Comparison of ENCODE assay signal across 7 cellular contexts in the genomic region with DNA sequence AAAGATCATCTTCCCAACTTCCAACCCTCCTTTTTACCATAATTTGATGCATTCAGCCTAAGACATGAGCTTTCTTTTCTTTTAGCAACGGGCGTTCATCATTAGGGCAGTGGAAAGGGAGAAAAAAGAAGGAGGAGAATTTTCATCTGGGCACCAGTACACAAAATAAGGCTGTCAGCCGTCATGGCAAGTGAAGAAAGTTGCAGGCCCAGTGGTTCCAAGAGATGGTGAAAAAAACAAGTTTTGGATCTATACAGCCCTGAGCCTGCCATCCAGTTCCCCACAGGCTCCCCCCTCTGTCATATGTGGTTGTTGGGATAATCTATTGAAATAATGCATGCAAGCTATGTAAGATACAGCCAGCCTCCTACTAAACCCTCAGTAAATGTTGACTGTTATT.
"Had no signal": no experiment of that assay in that cellular context is flagged by ENCODE, and none has a peak within 500 bp of the region (broad histone marks: within the 10 kb centered on the region; RNA-seq: fewer than 3 reads in every experiment).

No MANE protein-coding gene starts in this region.

- H3K4me2 ChIP-seq: KMS-11 had no signal

- H3K36me3 Mint-ChIP-seq: IgD-negative memory B cell had no signal

- H3K27ac ChIP-seq: HL-60, KMS-11 had no signal

- H3K4me3 Mint-ChIP-seq: IgD-negative memory B cell had no signal

- FAIRE-seq: HepG2, HTR-8/SVneo had no signal

- H3K9ac ChIP-seq: KMS-11 had no signal

- ATAC-seq: HepG2 had no signal

- DNase-seq: IMR-90, KBM-7 had no signal
